ENCODE assay signal across 1 cellular context in the genomic region with DNA sequence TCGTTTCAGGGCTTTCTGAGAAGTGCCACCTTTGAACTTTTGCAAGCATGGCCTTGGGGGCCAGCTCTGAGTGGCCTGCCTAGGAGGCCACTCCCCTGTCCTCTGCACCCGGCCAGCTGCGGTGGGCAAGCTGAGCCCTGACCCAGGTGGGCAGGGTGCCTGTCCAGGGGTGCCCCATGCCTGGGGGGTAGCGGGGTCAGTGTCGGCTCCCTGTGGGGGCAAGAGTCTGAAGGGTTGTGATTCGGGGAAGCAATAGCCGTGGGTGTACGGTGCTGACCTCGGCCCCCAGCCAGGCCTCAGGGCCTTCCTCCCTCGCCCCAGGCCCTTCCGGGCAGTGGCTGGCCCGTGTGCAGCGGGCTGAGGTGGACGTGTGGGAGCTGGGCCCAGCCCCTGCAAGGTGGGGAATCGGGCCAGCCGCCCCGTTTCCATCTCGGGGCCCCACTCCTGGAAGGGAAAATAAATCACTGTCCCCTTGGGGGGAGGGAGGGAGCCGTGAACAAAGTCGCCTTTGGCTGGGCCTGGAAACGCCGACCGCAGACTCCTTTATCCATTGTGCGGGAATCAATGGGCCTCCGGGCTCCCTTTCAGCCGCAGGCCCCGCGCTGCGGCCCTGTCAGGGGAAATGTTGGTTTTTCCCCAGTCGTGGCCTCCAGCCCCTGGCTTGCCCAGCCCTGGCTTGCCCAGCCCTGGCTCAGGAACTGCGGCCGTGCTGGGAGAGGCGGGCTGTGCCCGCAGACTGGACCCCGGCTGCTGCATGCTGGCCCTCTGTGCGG.
A peak's percentile ranks its signal among the peaks of the same experiment; 100 is the strongest.
TF ChIP-seq lines count a peak whose summit lies in the region.

No MANE protein-coding gene starts in this region.

TF ChIP-seq in HepG2, 621 proteins besides CTCF, POLR2A, EP300 and RAD21 (continued from another document and continues in another):
- TF ChIP-seq, protein P1, sequence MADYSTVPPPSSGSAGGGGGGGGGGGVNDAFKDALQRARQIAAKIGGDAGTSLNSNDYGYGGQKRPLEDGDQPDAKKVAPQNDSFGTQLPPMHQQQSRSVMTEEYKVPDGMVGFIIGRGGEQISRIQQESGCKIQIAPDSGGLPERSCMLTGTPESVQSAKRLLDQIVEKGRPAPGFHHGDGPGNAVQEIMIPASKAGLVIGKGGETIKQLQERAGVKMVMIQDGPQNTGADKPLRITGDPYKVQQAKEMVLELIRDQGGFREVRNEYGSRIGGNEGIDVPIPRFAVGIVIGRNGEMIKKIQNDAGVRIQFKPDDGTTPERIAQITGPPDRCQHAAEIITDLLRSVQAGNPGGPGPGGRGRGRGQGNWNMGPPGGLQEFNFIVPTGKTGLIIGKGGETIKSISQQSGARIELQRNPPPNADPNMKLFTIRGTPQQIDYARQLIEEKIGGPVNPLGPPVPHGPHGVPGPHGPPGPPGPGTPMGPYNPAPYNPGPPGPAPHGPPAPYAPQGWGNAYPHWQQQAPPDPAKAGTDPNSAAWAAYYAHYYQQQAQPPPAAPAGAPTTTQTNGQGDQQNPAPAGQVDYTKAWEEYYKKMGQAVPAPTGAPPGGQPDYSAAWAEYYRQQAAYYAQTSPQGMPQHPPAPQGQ (CRISPR knock-in tag; IDR thresholded peaks at IDR 0.05; ENCODE audit: borderline replicate concordance): no peak
- TF ChIP-seq ZNF652 (CRISPR knock-in tag; IDR thresholded peaks at IDR 0.05; ENCODE audit: borderline replicate concordance, low read depth): no peak
- TF ChIP-seq ZNF343 (CRISPR knock-in tag; IDR thresholded peaks at IDR 0.05): no peak
- TF ChIP-seq, protein P2, sequence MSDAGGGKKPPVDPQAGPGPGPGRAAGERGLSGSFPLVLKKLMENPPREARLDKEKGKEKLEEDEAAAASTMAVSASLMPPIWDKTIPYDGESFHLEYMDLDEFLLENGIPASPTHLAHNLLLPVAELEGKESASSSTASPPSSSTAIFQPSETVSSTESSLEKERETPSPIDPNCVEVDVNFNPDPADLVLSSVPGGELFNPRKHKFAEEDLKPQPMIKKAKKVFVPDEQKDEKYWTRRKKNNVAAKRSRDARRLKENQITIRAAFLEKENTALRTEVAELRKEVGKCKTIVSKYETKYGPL (CRISPR knock-in tag; IDR thresholded peaks at IDR 0.05): no peak
- TF ChIP-seq KAT8 (CRISPR knock-in tag; IDR thresholded peaks at IDR 0.05): 0 out of 2 replicates have a peak, but pooled peaks have one; percentile 17
- TF ChIP-seq ZFP37 (CRISPR knock-in tag; IDR thresholded peaks at IDR 0.05; ENCODE audit: borderline replicate concordance): no peak
- no peak for TF ChIP-seq TRIM24 (CRISPR knock-in tag; IDR thresholded peaks at IDR 0.05)
- TF ChIP-seq AGO1 (IDR thresholded peaks at IDR 0.05; ENCODE audit: low read depth, low read length, poor library complexity, severe bottlenecking): no peak
- no peak for TF ChIP-seq FOSL1 (CRISPR knock-in tag; IDR thresholded peaks at IDR 0.05; ENCODE audit: borderline replicate concordance)
- TF ChIP-seq, protein P3, sequence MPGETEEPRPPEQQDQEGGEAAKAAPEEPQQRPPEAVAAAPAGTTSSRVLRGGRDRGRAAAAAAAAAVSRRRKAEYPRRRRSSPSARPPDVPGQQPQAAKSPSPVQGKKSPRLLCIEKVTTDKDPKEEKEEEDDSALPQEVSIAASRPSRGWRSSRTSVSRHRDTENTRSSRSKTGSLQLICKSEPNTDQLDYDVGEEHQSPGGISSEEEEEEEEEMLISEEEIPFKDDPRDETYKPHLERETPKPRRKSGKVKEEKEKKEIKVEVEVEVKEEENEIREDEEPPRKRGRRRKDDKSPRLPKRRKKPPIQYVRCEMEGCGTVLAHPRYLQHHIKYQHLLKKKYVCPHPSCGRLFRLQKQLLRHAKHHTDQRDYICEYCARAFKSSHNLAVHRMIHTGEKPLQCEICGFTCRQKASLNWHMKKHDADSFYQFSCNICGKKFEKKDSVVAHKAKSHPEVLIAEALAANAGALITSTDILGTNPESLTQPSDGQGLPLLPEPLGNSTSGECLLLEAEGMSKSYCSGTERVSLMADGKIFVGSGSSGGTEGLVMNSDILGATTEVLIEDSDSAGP (CRISPR knock-in tag; IDR thresholded peaks at IDR 0.05; ENCODE audit: borderline replicate concordance): peak; percentile 44; the same call in 1 of the 2 replicates
- no peak for TF ChIP-seq RXRB (CRISPR knock-in tag; IDR thresholded peaks at IDR 0.05; ENCODE audit: borderline replicate concordance)
- no peak for TF ChIP-seq MBD4 (IDR thresholded peaks at IDR 0.05; ENCODE audit: borderline replicate concordance, low read length)
- TF ChIP-seq ZNF337 (CRISPR knock-in tag; IDR thresholded peaks at IDR 0.05; ENCODE audit: borderline replicate concordance, low read depth): no peak
- TF ChIP-seq REXO4 (CRISPR knock-in tag; IDR thresholded peaks at IDR 0.05; ENCODE audit: borderline replicate concordance): no peak
- TF ChIP-seq ZNF256 (CRISPR knock-in tag; conservative IDR thresholded peaks at IDR 0.05): no peak
- TF ChIP-seq PPARG (CRISPR knock-in tag; conservative IDR thresholded peaks at IDR 0.05): 0 out of 2 replicates have a peak, but pooled peaks have one; percentile 31
- TF ChIP-seq ZBTB33 (CRISPR knock-in tag; IDR thresholded peaks at IDR 0.05): no peak
- 0 out of 2 replicates have a peak, but pooled peaks have one; percentile 25 for TF ChIP-seq SRY (CRISPR knock-in tag; IDR thresholded peaks at IDR 0.05)
- TF ChIP-seq ZNF788 (CRISPR knock-in tag; IDR thresholded peaks at IDR 0.05; ENCODE audit: borderline replicate concordance): no peak
- TF ChIP-seq RAD51 (IDR thresholded peaks at IDR 0.05; ENCODE audit: borderline replicate concordance): no peak
- no peak for TF ChIP-seq E2F5 (CRISPR knock-in tag; conservative IDR thresholded peaks at IDR 0.05)
- TF ChIP-seq FOXA3 (CRISPR knock-in tag; IDR thresholded peaks at IDR 0.05): no peak
- TF ChIP-seq TCF7 (IDR thresholded peaks at IDR 0.05; ENCODE audit: low read depth): peak; percentile 4; the same call in 1 of the 2 replicates
- no peak for TF ChIP-seq ZBTB42 (CRISPR knock-in tag; IDR thresholded peaks at IDR 0.05)
- no peak for TF ChIP-seq HOXA5 (CRISPR knock-in tag; IDR thresholded peaks at IDR 0.05)
- TF ChIP-seq SRSF9 (IDR thresholded peaks at IDR 0.05; ENCODE audit: borderline replicate concordance, insufficient read depth, low read depth, low read length, poor library complexity, severe bottlenecking): no peak
- TF ChIP-seq ZNF30 (CRISPR knock-in tag; IDR thresholded peaks at IDR 0.05): no peak
- TF ChIP-seq ZSCAN21 (CRISPR knock-in tag; IDR thresholded peaks at IDR 0.05; ENCODE audit: borderline replicate concordance): no peak
- no peak for TF ChIP-seq ZNF225 (CRISPR knock-in tag; IDR thresholded peaks at IDR 0.05)
- no peak for TF ChIP-seq AHR (CRISPR knock-in tag; IDR thresholded peaks at IDR 0.05)
- peak; percentile 82 for TF ChIP-seq ZNF687 (CRISPR knock-in tag; IDR thresholded peaks at IDR 0.05)
- no peak for TF ChIP-seq KMT2B (CRISPR knock-in tag; IDR thresholded peaks at IDR 0.05)
- no peak for TF ChIP-seq ZFAT (CRISPR knock-in tag; conservative IDR thresholded peaks at IDR 0.05)
- no peak for TF ChIP-seq ZNF570 (CRISPR knock-in tag; IDR thresholded peaks at IDR 0.05; ENCODE audit: borderline replicate concordance)
- no peak for TF ChIP-seq ATF1 (CRISPR knock-in tag; IDR thresholded peaks at IDR 0.05)
- no peak for TF ChIP-seq SP1 (IDR thresholded peaks at IDR 0.05)
- no peak; the same call in 1 of the 2 replicates for TF ChIP-seq SP1 (CRISPR knock-in tag; IDR thresholded peaks at IDR 0.05)
- no peak for TF ChIP-seq ZNF883 (CRISPR knock-in tag; IDR thresholded peaks at IDR 0.05; ENCODE audit: not compliant biosample characterization)
- TF ChIP-seq, protein P4, sequence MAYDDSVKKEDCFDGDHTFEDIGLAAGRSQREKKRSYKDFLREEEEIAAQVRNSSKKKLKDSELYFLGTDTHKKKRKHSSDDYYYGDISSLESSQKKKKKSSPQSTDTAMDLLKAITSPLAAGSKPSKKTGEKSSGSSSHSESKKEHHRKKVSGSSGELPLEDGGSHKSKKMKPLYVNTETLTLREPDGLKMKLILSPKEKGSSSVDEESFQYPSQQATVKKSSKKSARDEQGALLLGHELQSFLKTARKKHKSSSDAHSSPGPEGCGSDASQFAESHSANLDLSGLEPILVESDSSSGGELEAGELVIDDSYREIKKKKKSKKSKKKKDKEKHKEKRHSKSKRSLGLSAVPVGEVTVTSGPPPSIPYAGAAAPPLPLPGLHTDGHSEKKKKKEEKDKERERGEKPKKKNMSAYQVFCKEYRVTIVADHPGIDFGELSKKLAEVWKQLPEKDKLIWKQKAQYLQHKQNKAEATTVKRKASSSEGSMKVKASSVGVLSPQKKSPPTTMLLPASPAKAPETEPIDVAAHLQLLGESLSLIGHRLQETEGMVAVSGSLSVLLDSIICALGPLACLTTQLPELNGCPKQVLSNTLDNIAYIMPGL (CRISPR knock-in tag; IDR thresholded peaks at IDR 0.05; ENCODE audit: borderline replicate concordance in 1 of 2, low read depth in 1 of 2): peak in 1 of 2 experiments; percentile 12; a peak in 1 of 4 replicates
- TF ChIP-seq SUZ12 (IDR thresholded peaks at IDR 0.05; ENCODE audit: low read depth, low read length): no peak
- TF ChIP-seq MLXIP (CRISPR knock-in tag; IDR thresholded peaks at IDR 0.05; ENCODE audit: borderline replicate concordance): no peak
- TF ChIP-seq, protein P5, sequence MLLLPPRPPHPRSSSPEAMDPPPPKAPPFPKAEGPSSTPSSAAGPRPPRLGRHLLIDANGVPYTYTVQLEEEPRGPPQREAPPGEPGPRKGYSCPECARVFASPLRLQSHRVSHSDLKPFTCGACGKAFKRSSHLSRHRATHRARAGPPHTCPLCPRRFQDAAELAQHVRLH (CRISPR knock-in tag; IDR thresholded peaks at IDR 0.05; ENCODE audit: borderline replicate concordance, low read depth): no peak
- no peak for TF ChIP-seq ZBTB8A (CRISPR knock-in tag; IDR thresholded peaks at IDR 0.05; ENCODE audit: borderline replicate concordance, low read depth)
- peak; percentile 50; the same call in 1 of the 2 replicates for TF ChIP-seq HNF4A (CRISPR knock-in tag; IDR thresholded peaks at IDR 0.05)
